14 cellular contexts compared by ENCODE assay signal in genomic region chr4:3810796-3811485, GRCh38. TPM values are rescaled to one million over a fixed set of nuclear protein-coding genes. Genes with fewer than 3 reads are reported as not detected.
A peak's percentile ranks its signal among the peaks of the same experiment; 100 is the strongest.
DNase-seq lines count a peak whose midpoint lies in the region; ATAC-seq and TF ChIP-seq lines count a peak whose summit lies in the region.
"Had no signal": no experiment of that assay in that cellular context is flagged by ENCODE, and none has a peak within 500 bp of the region (broad histone marks: within the 10 kb centered on the region; RNA-seq: fewer than 3 reads in every experiment).

No MANE protein-coding gene starts in this region.

- POLR2A ChIA-PET in activated CD8-positive, alpha-beta T cell treated with anti-CD3 and anti-CD28 coated beads, Interleukin-2, amount 10 ng/mL, durations not matched to agents 7 days and 5 days (lab: Charles Lee) = no interaction called here

- no peaks in the 10 kb centered on the region for H3K9me3 Mint-ChIP-seq in chondrocyte (ENCODE audit: low read depth)
- no peaks in the 10 kb centered on the region for H3K9me3 Mint-ChIP-seq in activated CD8-positive, alpha-beta T cell treated with anti-CD3 and anti-CD28 coated beads, Interleukin-2, amount 10 ng/mL, durations not matched to agents 7 days and 5 days (ENCODE audit: insufficient read depth)
- H3K9me3 Mint-ChIP-seq: CD8-positive, alpha-beta T cell had no signal

- H3K27ac ChIP-seq in lower lobe of right lung = no peak overlapping the region
- H3K27ac ChIP-seq: BLaER1 treated with 17β-estradiol and CSF1 and Interleukin-3, amounts not matched to agents 10 nM and 100 nM had no signal

- H3K9me3 ChIP-seq in lower lobe of right lung = no peaks in the 10 kb centered on the region
- H3K9me3 ChIP-seq: BLaER1 treated with 17β-estradiol and CSF1 and Interleukin-3, amounts not matched to agents 10 nM and 100 nM had no signal

- H3K27me3 Mint-ChIP-seq in chondrocyte (ENCODE audit: low read depth) = peaks cover 33% of the 10 kb centered on the region
- H3K27me3 Mint-ChIP-seq in activated CD8-positive, alpha-beta T cell treated with anti-CD3 and anti-CD28 coated beads, Interleukin-2, amount 10 ng/mL, durations not matched to agents 7 days and 5 days (ENCODE audit: low read depth) = peaks cover 6% of the 10 kb centered on the region

- no peak for ATAC-seq in left ventricle myocardium superior
- ATAC-seq in lower lobe of right lung = no peak
- ATAC-seq in activated CD8-positive, alpha-beta T cell treated with anti-CD3 and anti-CD28 coated beads, Interleukin-2, amount 10 ng/mL, durations not matched to agents 7 days and 5 days = no peak
- ATAC-seq: CD8-positive, alpha-beta T cell had no signal

- H3K36me3 Mint-ChIP-seq in chondrocyte (ENCODE audit: low read depth) = no peaks in the 10 kb centered on the region
- H3K36me3 Mint-ChIP-seq in activated CD8-positive, alpha-beta T cell treated with anti-CD3 and anti-CD28 coated beads, Interleukin-2, amount 10 ng/mL, durations not matched to agents 7 days and 5 days (ENCODE audit: low read depth) = no peaks in the 10 kb centered on the region
- H3K36me3 Mint-ChIP-seq: CD8-positive, alpha-beta T cell had no signal

- no peaks in the 10 kb centered on the region for H3K4me1 ChIP-seq in lower lobe of right lung
- H3K4me1 ChIP-seq: BLaER1 treated with 17β-estradiol and CSF1 and Interleukin-3, amounts not matched to agents 10 nM and 100 nM had no signal

- H3K36me3 ChIP-seq in lower lobe of right lung = no peaks in the 10 kb centered on the region
- H3K36me3 ChIP-seq: BLaER1 treated with 17β-estradiol and CSF1 and Interleukin-3, amounts not matched to agents 10 nM and 100 nM had no signal

- no peak overlapping the region for H3K4me3 Mint-ChIP-seq in chondrocyte (ENCODE audit: unreplicated experiment)
- H3K4me3 Mint-ChIP-seq in activated CD8-positive, alpha-beta T cell treated with anti-CD3 and anti-CD28 coated beads, Interleukin-2, amount 10 ng/mL, durations not matched to agents 7 days and 5 days = no peak overlapping the region
- H3K4me3 Mint-ChIP-seq: B cell; CD8-positive, alpha-beta T cell; H9 had no signal

- no peak overlapping the region for H3K4me3 ChIP-seq in lower lobe of right lung
- H3K4me3 ChIP-seq: BLaER1 treated with 17β-estradiol and CSF1 and Interleukin-3, amounts not matched to agents 10 nM and 100 nM had no signal

- no peak overlapping the region for H3K27ac Mint-ChIP-seq in chondrocyte (ENCODE audit: unreplicated experiment)
- no peak overlapping the region for H3K27ac Mint-ChIP-seq in activated CD8-positive, alpha-beta T cell treated with anti-CD3 and anti-CD28 coated beads, Interleukin-2, amount 10 ng/mL, durations not matched to agents 7 days and 5 days
- H3K27ac Mint-ChIP-seq: B cell; CD8-positive, alpha-beta T cell; H9 had no signal

- H3K27me3 ChIP-seq in lower lobe of right lung (ENCODE audit: low read depth) = peaks cover 25% of the 10 kb centered on the region

- DNase-seq in left ventricle myocardium superior (peak; percentile 13), cardiac septum (ENCODE audit: low spot score) (no peak), chondrocyte (ENCODE audit: low spot score) (peak; percentile 72), lower lobe of right lung (peak; percentile 27), kidney tubule cell (ENCODE audit: low spot score) (no peak)
- DNase-seq in activated CD8-positive, alpha-beta T cell treated with anti-CD3 and anti-CD28 coated beads, Interleukin-2, amount 10 ng/mL, durations not matched to agents 7 days and 5 days = no peak
- DNase-seq: Calu3; CD8-positive, alpha-beta T cell; DMS79 treated with DMSO at 0.1 percent for 48 hours; GF-D8; GOT3; H9 had no signal

- no peaks in the 10 kb centered on the region for H3K4me1 Mint-ChIP-seq in chondrocyte (ENCODE audit: low read depth)
- H3K4me1 Mint-ChIP-seq in activated CD8-positive, alpha-beta T cell treated with anti-CD3 and anti-CD28 coated beads, Interleukin-2, amount 10 ng/mL, durations not matched to agents 7 days and 5 days (ENCODE audit: low read depth) = no peaks in the 10 kb centered on the region
- H3K4me1 Mint-ChIP-seq: B cell had no signal

- CTCF ChIA-PET in activated CD8-positive, alpha-beta T cell treated with anti-CD3 and anti-CD28 coated beads, Interleukin-2, amount 10 ng/mL, durations not matched to agents 7 days and 5 days (lab: Charles Lee) = no interaction called here

- intact Hi-C loops in left ventricle myocardium superior (cut with micrococcal nuclease) = no loop called here
- intact Hi-C loops in cardiac septum (cut with DNase I) = no loop called here
- intact Hi-C loops in lower lobe of right lung (cut with DNase I) = no loop called here

- TF ChIP-seq CTCF in chondrocyte (IDR thresholded peaks at IDR 0.05) = no peak
- TF ChIP-seq CTCF in lower lobe of right lung (IDR thresholded peaks at IDR 0.05) = no peak

RNA-seq across cellular contexts. Expression of gene ADRA2C, which starts 44.8 kb away (rescaled TPM):
- total RNA-seq in left ventricle myocardium superior (5.9 TPM), cardiac septum (5.4 TPM), chondrocyte (0.99 to 1.6 TPM (median 1.5 TPM) in 3 replicates), lower lobe of right lung (2.5 TPM)
- not detected for total RNA-seq in activated CD8-positive, alpha-beta T cell treated with anti-CD3 and anti-CD28 coated beads, Interleukin-2, amount 10 ng/mL, durations not matched to agents 7 days and 5 days
- total RNA-seq: B cell; CD8-positive, alpha-beta T cell had no signal

Comparison
In these comparisons a context has a peak if more than half of its experiments do, and no peak if none do; other contexts are left out.
1. DNase-seq: peak in left ventricle myocardium superior (single experiment), chondrocyte (single experiment) and lower lobe of right lung (single experiment); none in cardiac septum (single experiment), kidney tubule cell (single experiment) and activated CD8-positive, alpha-beta T cell treated with anti-CD3 and anti-CD28 coated beads, Interleukin-2, amount 10 ng/mL, durations not matched to agents 7 days and 5 days (single experiment).